Comparison of ENCODE assay signal across 8 cellular contexts in the genomic region with DNA sequence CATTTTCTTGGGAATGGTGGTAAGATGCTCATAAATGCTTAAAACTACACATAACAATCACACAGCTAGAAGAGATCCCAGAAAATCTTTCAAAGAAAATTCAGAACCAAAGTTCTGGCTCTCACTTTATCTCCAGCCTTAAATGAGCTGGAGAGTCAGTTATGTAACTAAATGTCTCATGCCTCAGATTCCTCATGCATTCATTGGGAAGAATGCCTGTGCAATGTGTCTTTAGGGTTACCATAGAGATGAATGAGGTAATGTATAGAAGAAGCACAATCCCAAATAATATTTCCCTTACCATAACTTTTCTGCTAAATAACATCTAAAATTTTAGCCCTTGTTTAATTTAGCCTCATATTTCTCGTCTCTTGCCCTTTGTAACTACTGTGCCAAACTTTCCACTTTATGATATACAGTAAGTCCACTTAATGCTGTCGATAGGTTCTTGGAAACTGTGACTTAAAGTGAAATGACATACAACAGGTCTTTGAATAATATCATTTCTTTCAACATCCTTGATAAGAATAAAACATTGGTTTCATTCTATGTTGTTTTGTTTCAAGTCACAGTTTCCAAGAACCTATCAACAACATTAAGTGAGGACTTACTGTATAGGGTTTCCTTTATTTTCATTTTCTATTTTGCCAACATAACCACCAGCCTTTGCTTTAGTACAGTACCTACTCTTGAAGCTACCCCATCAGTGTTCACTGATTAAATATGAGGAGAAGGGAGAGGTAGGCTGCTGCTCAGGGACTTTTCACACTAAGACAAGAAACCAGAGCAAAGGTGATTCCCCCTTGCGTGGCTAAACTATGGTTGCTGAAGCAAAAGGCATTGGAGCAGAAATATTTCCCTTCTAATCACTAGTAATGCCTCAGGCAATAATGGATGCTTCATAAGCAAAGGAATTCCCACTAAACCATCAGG.
DNase-seq lines count a peak whose midpoint lies in the region; ATAC-seq and TF ChIP-seq lines count a peak whose summit lies in the region.

No MANE protein-coding gene starts in this region.

- H3K79me2 ChIP-seq in mesendoderm (ENCODE audit: control insufficient read depth, insufficient read depth, low read length): no peaks in the 10 kb centered on the region

- H4K5ac ChIP-seq in mesendoderm (ENCODE audit: low read length): no peak overlapping the region

- no peaks in the 10 kb centered on the region for H3K36me3 ChIP-seq in mesendoderm (ENCODE audit: control insufficient read depth, insufficient read depth, low read length)
- H3K36me3 ChIP-seq in psoas muscle (ENCODE audit: insufficient read depth in 1 of 2, low read depth in 1 of 2): no peaks in the 10 kb centered on the region

- peak; percentile 47 for ATAC-seq in GM18498 (IDR thresholded peaks at IDR 0.05; ENCODE audit: unreplicated experiment)
- ATAC-seq in HG02885 (IDR thresholded peaks at IDR 0.05; ENCODE audit: poor library complexity, unreplicated experiment): peak; percentile 51
- ATAC-seq in activated CD8-positive, alpha-beta T cell treated with anti-CD3 and anti-CD28 coated beads for 36 hours: peak; percentile 83
- ATAC-seq in psoas muscle: no peak

- H3K27ac Mint-ChIP-seq in activated CD8-positive, alpha-beta T cell treated with anti-CD3 and anti-CD28 coated beads for 36 hours: peak overlapping the region; percentile 83

- peaks cover 13% of the 10 kb centered on the region for H3K9me3 Mint-ChIP-seq in activated CD8-positive, alpha-beta T cell treated with anti-CD3 and anti-CD28 coated beads for 36 hours

- no peak overlapping the region for H3K18ac ChIP-seq in mesendoderm (ENCODE audit: low read length)

- H3K9ac ChIP-seq in mesendoderm (ENCODE audit: low read length): no peak overlapping the region

- POLR2A ChIA-PET in activated CD8-positive, alpha-beta T cell treated with anti-CD3 and anti-CD28 coated beads for 36 hours (lab: Charles Lee): interaction anchor here (0.9 to 2.4 kb wide), 6 partner anchors 8 to 299 kb away, joined by 3 to 9 read pairs (median 5); no protein-coding TSS in a partner anchor

- WGBS in mesendoderm (ENCODE audit: extremely low coverage, insufficient coverage, low lambda C conversion rate): no CpG with 5 or more reads among the region's 3 CpGs
- 84 to 87% (median 85%) methylated on average over 3 of the region's 3 CpGs for WGBS in psoas muscle, 3 donors

- H2BK15ac ChIP-seq in mesendoderm (replicated peaks; ENCODE audit: low read depth): no peak overlapping the region

- TF ChIP-seq CTCF in activated CD8-positive, alpha-beta T cell treated with anti-CD3 and anti-CD28 coated beads for 36 hours (IDR thresholded peaks at IDR 0.05): no peak
- TF ChIP-seq CTCF in psoas muscle (IDR thresholded peaks at IDR 0.05): no peak

- H3K27me3 ChIP-seq in mesendoderm (ENCODE audit: insufficient read depth, low read length, poor library complexity) (no peaks in the 10 kb centered on the region), psoas muscle (ENCODE audit: insufficient read depth in 3 of 3, low read length in 2 of 3) (no peaks in the 10 kb centered on the region)

- H3K4ac ChIP-seq in mesendoderm (ENCODE audit: low read depth, low read length): no peak overlapping the region

- H3K4me2 ChIP-seq in mesendoderm (ENCODE audit: low read length): no peak overlapping the region

- H3K4me1 ChIP-seq in mesendoderm (ENCODE audit: control insufficient read depth, low read depth, low read length) (peaks cover 2% of the 10 kb centered on the region), psoas muscle (no peaks in the 10 kb centered on the region)

- no peak overlapping the region for H3K23ac ChIP-seq in mesendoderm (ENCODE audit: low read length)

- H3K56ac ChIP-seq in mesendoderm (ENCODE audit: low read length): no peak overlapping the region

- H2BK120ac ChIP-seq in mesendoderm (ENCODE audit: low read depth, low read length): no peak overlapping the region

- CTCF ChIA-PET in activated CD8-positive, alpha-beta T cell treated with anti-CD3 and anti-CD28 coated beads for 36 hours (lab: Charles Lee): interaction anchor here (1.0 to 1.6 kb wide), 4 partner anchors 22 to 192 kb away, joined by 3 to 7 read pairs (median 4); no protein-coding TSS in a partner anchor

- peaks cover 10% of the 10 kb centered on the region for H3K36me3 Mint-ChIP-seq in activated CD8-positive, alpha-beta T cell treated with anti-CD3 and anti-CD28 coated beads for 36 hours (ENCODE audit: low read depth)

- H3K27ac ChIP-seq in mesendoderm (ENCODE audit: low read depth, low read length) (no peak overlapping the region), psoas muscle (no peak overlapping the region)

- H3K4me3 ChIP-seq in mesendoderm (ENCODE audit: low read length): no peak overlapping the region
- no peak overlapping the region for H3K4me3 ChIP-seq in psoas muscle

- H3K9me3 ChIP-seq in psoas muscle: no peaks in the 10 kb centered on the region

- H3K79me1 ChIP-seq in mesendoderm (ENCODE audit: low read length): no peaks in the 10 kb centered on the region

- no peaks in the 10 kb centered on the region for H3K27me3 Mint-ChIP-seq in activated CD8-positive, alpha-beta T cell treated with anti-CD3 and anti-CD28 coated beads for 36 hours

- DNase-seq in activated CD8-positive, alpha-beta T cell treated with anti-CD3 and anti-CD28 coated beads for 36 hours: peak; percentile 50
- DNase-seq in mesendoderm (peak; percentile 66), NCI-H2081 treated with DMSO at 0.1 percent for 48 hours (lab: John Stamatoyannopoulos, UW) (no peak), AML-193 (lab: John Stamatoyannopoulos, UW) (no peak), NCI-H446 treated with DMSO at 0.1 percent for 48 hours (lab: John Stamatoyannopoulos, UW) (no peak), psoas muscle (no peak)

- no peak overlapping the region for H2BK5ac ChIP-seq in mesendoderm (ENCODE audit: low read length)

- no peak overlapping the region for H4K8ac ChIP-seq in mesendoderm (ENCODE audit: low read depth, low read length)

- intact Hi-C loops in activated CD8-positive, alpha-beta T cell treated with anti-CD3 and anti-CD28 coated beads for 36 hours (cut with micrococcal nuclease): loop anchor here (1.0 to 10.0 kb wide), 7 partner anchors 26 to 303 kb away; no protein-coding TSS in a partner anchor
- intact Hi-C loops in psoas muscle (cut with DNase I): no loop called here

- H3K4me1 Mint-ChIP-seq in activated CD8-positive, alpha-beta T cell treated with anti-CD3 and anti-CD28 coated beads for 36 hours (ENCODE audit: low read depth): peaks cover 75% of the 10 kb centered on the region

- H3K4me3 Mint-ChIP-seq in activated CD8-positive, alpha-beta T cell treated with anti-CD3 and anti-CD28 coated beads for 36 hours: peak overlapping the region; percentile 40

- no peak overlapping the region for H2AK5ac ChIP-seq in mesendoderm (ENCODE audit: low read length)

Comparison
In these comparisons a context has a peak if more than half of its experiments do, and no peak if none do; other contexts are left out.
1. ATAC-seq: peak in GM18498 (single experiment), HG02885 (single experiment) and activated CD8-positive, alpha-beta T cell treated with anti-CD3 and anti-CD28 coated beads for 36 hours (single experiment); none in psoas muscle (0 of 4).
2. DNase-seq: peak in activated CD8-positive, alpha-beta T cell treated with anti-CD3 and anti-CD28 coated beads for 36 hours (single experiment) and mesendoderm (single experiment); none in NCI-H2081 treated with DMSO at 0.1 percent for 48 hours (single experiment), AML-193 (0 of 2), NCI-H446 treated with DMSO at 0.1 percent for 48 hours (single experiment) and psoas muscle (0 of 2).